In genomic region chr3:107651782-107652181, GRCh38 we compare ENCODE assay signal across 13 cellular contexts.
DNase-seq lines count a peak whose midpoint lies in the region; ATAC-seq lines count a peak whose summit lies in the region.
"Had no signal": no experiment of that assay in that cellular context is flagged by ENCODE, and none has a peak within 500 bp of the region (broad histone marks: within the 10 kb centered on the region; RNA-seq: fewer than 3 reads in every experiment).

No MANE protein-coding gene starts in this region.

- ATAC-seq in GM21529 (IDR thresholded peaks at IDR 0.05; ENCODE audit: unreplicated experiment) (peak; percentile 73), HG03159 (IDR thresholded peaks at IDR 0.05; ENCODE audit: unreplicated experiment) (peak; percentile 80), naive B cell (ENCODE audit: low read depth in 2 of 2) (peak in 1 of 2 donors; percentile 33)
- ATAC-seq: mucosa of descending colon had no signal

- H3K36me3 Mint-ChIP-seq in T-helper 2 cell treated with Interferon-gamma antibody and Interleukin-4, amounts not matched to agents 5 μg/mL and 100 μg/mL, for 36 hours (ENCODE audit: low read depth) = peaks cover 7% of the 10 kb centered on the region
- H3K36me3 Mint-ChIP-seq in naive B cell = peaks cover 12 to 22% of the 10 kb centered on the region in 2 donors

- no peak overlapping the region for H3K4me3 Mint-ChIP-seq in T-helper 2 cell treated with Interferon-gamma antibody and Interleukin-4, amounts not matched to agents 5 μg/mL and 100 μg/mL, for 36 hours
- H3K4me3 Mint-ChIP-seq in naive B cell = no peak overlapping the region

- peaks cover 13% of the 10 kb centered on the region for H3K4me1 Mint-ChIP-seq in T-helper 2 cell treated with Interferon-gamma antibody and Interleukin-4, amounts not matched to agents 5 μg/mL and 100 μg/mL, for 36 hours (ENCODE audit: low read depth)
- peaks cover 26 to 44% (median 36%) of the 10 kb centered on the region in 3 donors for H3K4me1 Mint-ChIP-seq in naive B cell

- DNase-seq in T-helper 2 cell treated with Interferon-gamma antibody and Interleukin-4, amounts not matched to agents 5 μg/mL and 100 μg/mL, for 36 hours (ENCODE audit: low spot score) = no peak
- no peak for DNase-seq in T-helper 2 cell
- no peak for DNase-seq in naive B cell
- DNase-seq in stimulated activated CD4-positive, alpha-beta T cell treated with anti-CD3 and anti-CD28 coated beads, Interleukin-15, amount 100 ng/mL, for 24 hours = no peak
- no peak for DNase-seq in activated effector memory CD4-positive, alpha-beta T cell treated with anti-CD3 and anti-CD28 coated beads, Interleukin-2, amount 50 U/mL, for 16 hours
- no peak for DNase-seq in ureter (ENCODE audit: low spot score)
- DNase-seq: ACHN, erythroblast, mucosa of descending colon, NCI-H1417 treated with DMSO at 0.1 percent for 48 hours, retina had no signal

- no peaks in the 10 kb centered on the region for H3K9me3 Mint-ChIP-seq in T-helper 2 cell treated with Interferon-gamma antibody and Interleukin-4, amounts not matched to agents 5 μg/mL and 100 μg/mL, for 36 hours
- no peaks in the 10 kb centered on the region for H3K9me3 Mint-ChIP-seq in naive B cell

- H3K27me3 Mint-ChIP-seq in T-helper 2 cell treated with Interferon-gamma antibody and Interleukin-4, amounts not matched to agents 5 μg/mL and 100 μg/mL, for 36 hours (ENCODE audit: low read depth) = no peaks in the 10 kb centered on the region
- H3K27me3 Mint-ChIP-seq in naive B cell = no peaks in the 10 kb centered on the region

- H3K27ac Mint-ChIP-seq in T-helper 2 cell treated with Interferon-gamma antibody and Interleukin-4, amounts not matched to agents 5 μg/mL and 100 μg/mL, for 36 hours = peak overlapping the region; percentile 82
- H3K27ac Mint-ChIP-seq in naive B cell = peak overlapping the region in 5 of 6 donors; percentile 4 to 92 (median 66)
